8 cellular contexts compared by ENCODE assay signal in genomic region chr3:52536112-52536368, GRCh38. TPM values are rescaled to one million over a fixed set of nuclear protein-coding genes. Genes with fewer than 3 reads are reported as not detected.
DNase-seq lines count a peak whose midpoint lies in the region; ATAC-seq, FAIRE-seq and TF ChIP-seq lines count a peak whose summit lies in the region.

No MANE protein-coding gene starts in this region.

- intact Hi-C loops in K562 (cut with micrococcal nuclease) = loop anchor here (2.0 kb wide), 1 partner anchor 147 kb away; no protein-coding TSS in a partner anchor

- peaks cover 87% of the 10 kb centered on the region for H3K79me2 ChIP-seq in K562 (ENCODE audit: control insufficient read depth, insufficient read depth, low read length)

- H3K4me3 Mint-ChIP-seq in activated naive CD4-positive, alpha-beta T cell treated with anti-CD3 and anti-CD28 coated beads, Interleukin-2, amount 50 U/mL, for 24 hours = peak overlapping the region; percentile 100
- H3K4me3 Mint-ChIP-seq in mesothelial cell of epicardium = peak overlapping the region; percentile 96

- ATAC-seq in activated naive CD4-positive, alpha-beta T cell treated with anti-CD3 and anti-CD28 coated beads, Interleukin-2, amount 50 U/mL, for 72 hours = no peak
- no peak for ATAC-seq in K562
- no peak for ATAC-seq in upper lobe of left lung (ENCODE audit: low FRiP score in 2 of 2)

- TF ChIP-seq EP300 in K562 (IDR thresholded peaks at IDR 0.05; ENCODE audit: low read length) (no peak), upper lobe of left lung (IDR thresholded peaks at IDR 0.05) (no peak)

- H3K4me2 ChIP-seq in K562 (ENCODE audit: insufficient read depth, low read length) = peak overlapping the region; percentile 56

- H3K9me1 ChIP-seq in K562 (ENCODE audit: control insufficient read depth, insufficient read depth, low read length) = peaks cover 10% of the 10 kb centered on the region

- BruUV-seq in K562 (replicated peaks; lab: Mats Ljungman, UMichigan) = no TSS peak

- in situ Hi-C loops in K562 (cut with MboI) = no loop called here

- H3K4me1 ChIP-seq in K562 (replicated peaks in 1 of 2; ENCODE audit: control insufficient read depth in 2 of 2, insufficient read depth in 2 of 2, low read length in 2 of 2) (peaks cover 39 to 51% of the 10 kb centered on the region in 2 experiments), upper lobe of left lung (peaks cover 52 to 84% (median 69%) of the 10 kb centered on the region in 4 donors)

- CTCF ChIA-PET in K562 (lab: Yijun Ruan, JAX; ENCODE audit: low intra/inter-chr PET ratio) = no interaction called here

- TF ChIP-seq CTCF in K562 (IDR thresholded peaks at IDR 0.05 in 2 of 3, conservative IDR thresholded peaks at IDR 0.05 in 1 of 3; ENCODE audit: insufficient read depth in 2 of 3, low read depth in 1 of 3, low read length in 3 of 3) = no peak
- TF ChIP-seq CTCF in mesothelial cell of epicardium (IDR thresholded peaks at IDR 0.05; ENCODE audit: unreplicated experiment) = no peak
- TF ChIP-seq CTCF in upper lobe of left lung (IDR thresholded peaks at IDR 0.05) = no peak

- H3K36me3 ChIP-seq in K562 (ENCODE audit: control insufficient read depth, insufficient read depth, low read length) = peaks cover 39% of the 10 kb centered on the region; the same call in 2 of the 3 replicates
- H3K36me3 ChIP-seq in upper lobe of left lung = peaks cover 0 to 4% (median 2%) of the 10 kb centered on the region in 4 donors

- no peak for FAIRE-seq in K562 (lab: Jason Lieb, UNC)

- WGBS in K562 (ENCODE audit: insufficient coverage, low coverage, missing lambda C conversion rate) = 6% methylated on average over 8 of the region's 9 CpGs
- WGBS in upper lobe of left lung, 2 donors = 12 to 14% methylated on average over 9 of the region's 9 CpGs

- peak overlapping the region; percentile 99 for H3K27ac Mint-ChIP-seq in activated naive CD4-positive, alpha-beta T cell treated with anti-CD3 and anti-CD28 coated beads, Interleukin-2, amount 50 U/mL, for 24 hours
- peak overlapping the region in 1 of 2 donors; percentile 93 for H3K27ac Mint-ChIP-seq in activated naive CD4-positive, alpha-beta T cell treated with anti-CD3 and anti-CD28 coated beads, Interleukin-2, amount 50 U/mL, for 72 hours
- H3K27ac Mint-ChIP-seq in mesothelial cell of epicardium = peak overlapping the region; percentile 98

- peak overlapping the region; percentile 16; the same call in 1 of the 2 replicates for H2AFZ ChIP-seq in K562 (ENCODE audit: low read depth, low read length)

- no peaks in the 10 kb centered on the region for H3K9me3 Mint-ChIP-seq in activated naive CD4-positive, alpha-beta T cell treated with anti-CD3 and anti-CD28 coated beads, Interleukin-2, amount 50 U/mL, for 24 hours
- peaks cover 0 to 5% of the 10 kb centered on the region in 2 donors for H3K9me3 Mint-ChIP-seq in activated naive CD4-positive, alpha-beta T cell treated with anti-CD3 and anti-CD28 coated beads, Interleukin-2, amount 50 U/mL, for 72 hours
- no peaks in the 10 kb centered on the region for H3K9me3 Mint-ChIP-seq in mesothelial cell of epicardium

- H3K4me3 ChIP-seq in K562 (no peak overlapping the region), upper lobe of left lung (peak overlapping the region in 3 of 4 donors; percentile 74 to 76 (median 75))

- TF ChIP-seq RAD21 in K562 (CRISPR knock-in tag; conservative IDR thresholded peaks at IDR 0.05 in 1 of 2, IDR thresholded peaks at IDR 0.05 in 1 of 2) = no peak

- no peak for DNase-seq in activated naive CD4-positive, alpha-beta T cell treated with anti-CD3 and anti-CD28 coated beads, Interleukin-2, amount 50 U/mL, for 72 hours (ENCODE audit: low spot score in 2 of 2)
- no peak for DNase-seq in K562 (ENCODE audit: extremely low read depth in 1 of 4, low spot score in 3 of 4)
- no peak for DNase-seq in mesothelial cell of epicardium (ENCODE audit: low spot score in 2 of 2, unreplicated experiment in 2 of 2)
- no peak for DNase-seq in upper lobe of left lung
- DNase-seq in NAMALWA (ENCODE audit: low spot score) = no peak
- no peak for DNase-seq in AG08396 (ENCODE audit: low spot score)
- DNase-seq in stimulated activated naive CD4-positive, alpha-beta T cell (lab: John Stamatoyannopoulos, UW) = no peak

- H3K27ac ChIP-seq in K562 (ENCODE audit: extremely low read depth, low read depth, low read length) (no peak overlapping the region), upper lobe of left lung (peak overlapping the region in 3 of 4 donors; percentile 37 to 90 (median 90))

- TF ChIP-seq POLR2A in K562 (conservative IDR thresholded peaks at IDR 0.05) (no peak), upper lobe of left lung (IDR thresholded peaks at IDR 0.05) (no peak)

- peaks cover 13% of the 10 kb centered on the region for H3K36me3 Mint-ChIP-seq in activated naive CD4-positive, alpha-beta T cell treated with anti-CD3 and anti-CD28 coated beads, Interleukin-2, amount 50 U/mL, for 24 hours
- H3K36me3 Mint-ChIP-seq in activated naive CD4-positive, alpha-beta T cell treated with anti-CD3 and anti-CD28 coated beads, Interleukin-2, amount 50 U/mL, for 72 hours = peaks cover 27 to 34% of the 10 kb centered on the region in 2 donors
- H3K36me3 Mint-ChIP-seq in mesothelial cell of epicardium = no peaks in the 10 kb centered on the region

- POLR2A ChIA-PET in K562 (lab: Yijun Ruan, JAX) = interaction anchor here (0.8 to 1.4 kb wide), 4 partner anchors 9 to 151 kb away, joined by 3 to 6 read pairs (median 4); partner anchors contain the start of genes GNL3 and PBRM1

- H3K4me1 Mint-ChIP-seq in activated naive CD4-positive, alpha-beta T cell treated with anti-CD3 and anti-CD28 coated beads, Interleukin-2, amount 50 U/mL, for 24 hours = peaks cover 42% of the 10 kb centered on the region
- H3K4me1 Mint-ChIP-seq in mesothelial cell of epicardium = peaks cover 53% of the 10 kb centered on the region

- H3K9me3 ChIP-seq in K562 (replicated peaks; ENCODE audit: control insufficient read depth, insufficient read depth, low read depth, low read length) (no peaks in the 10 kb centered on the region), upper lobe of left lung (no peaks in the 10 kb centered on the region)

- H3K27me3 ChIP-seq in K562 (ENCODE audit: control insufficient read depth in 2 of 2, insufficient read depth in 2 of 2, low read length in 2 of 2) = no peaks in the 10 kb centered on the region
- H3K27me3 ChIP-seq in upper lobe of left lung = no peaks in the 10 kb centered on the region

- peaks cover 23% of the 10 kb centered on the region for H4K20me1 ChIP-seq in K562 (replicated peaks; ENCODE audit: control insufficient read depth, insufficient read depth, low read length)

- no peak overlapping the region for H3K9ac ChIP-seq in K562 (ENCODE audit: insufficient read depth in 1 of 2, low read depth in 2 of 2, low read length in 2 of 2)

- no peaks in the 10 kb centered on the region for H3K27me3 Mint-ChIP-seq in activated naive CD4-positive, alpha-beta T cell treated with anti-CD3 and anti-CD28 coated beads, Interleukin-2, amount 50 U/mL, for 24 hours
- no peaks in the 10 kb centered on the region for H3K27me3 Mint-ChIP-seq in mesothelial cell of epicardium (ENCODE audit: low read depth)

RNA-seq across cellular contexts. Expression of gene UQCC5, which starts 0.4 kb away (rescaled TPM):
- 10 to 100 TPM; 14.1 to 16.8 TPM for total RNA-seq in activated naive CD4-positive, alpha-beta T cell treated with anti-CD3 and anti-CD28 coated beads, Interleukin-2, amount 50 U/mL, for 72 hours
- 16.1 and 17.7 TPM in 2 replicates for total RNA-seq in K562 (2011; cell fraction: chromatin; rRNA removed; ENCODE audit: low replicate concordance)
- total RNA-seq in K562 (2011; cell fraction: nucleolus; rRNA removed) = 11.6 and 16.8 TPM in 2 replicates
- 22.7 and 45.6 TPM in 2 replicates for total RNA-seq in K562 (2011; cell fraction: nucleoplasm; rRNA removed)
- total RNA-seq in K562 (2014; rRNA removed) (28.6 and 41.1 TPM in 2 replicates), K562 (2014; rRNA removed; fragmentation: Illumina TruSeq; extraction: Trizol) (13.8 and 16.4 TPM in 2 replicates), K562 (2015; rRNA removed; fragmentation: Illumina TruSeq; extraction: Trizol) (33.8 and 38.3 TPM in 2 replicates), K562 (2021) (23.3 and 32.2 TPM in 2 replicates), mesothelial cell of epicardium (12.7 to 13.0 TPM (median 12.9 TPM) in 3 replicates), upper lobe of left lung (10 to 100 TPM in 2 of 6 donors, 1 to 10 TPM in 4; 2.0 to 43.0 (median 3.0) TPM)
- polyA plus RNA-seq in K562 (2011; rRNA removed) (10.2 and 11.3 TPM in 2 replicates), K562 (2014; fragmentation: Illumina TruSeq; extraction: Trizol) (18.0 and 31.0 TPM in 2 replicates), K562 (2014; fragmentation: Nextera tagmentation; extraction: Ambion mirVana) (10 to 100 TPM; 36.3 to 36.7 TPM), K562 (2014; rRNA removed) (45.3 and 55.4 TPM in 2 replicates)
- polyA plus RNA-seq in K562 (2011; cell fraction: cytosol; rRNA removed) = 12.1 and 14.9 TPM in 2 replicates
- 17.8 and 22.9 TPM in 2 replicates for polyA plus RNA-seq in K562 (2011; cell fraction: nucleus; rRNA removed)
- 36.7 and 97.1 TPM in 2 replicates for polyA plus RNA-seq in K562 (2012)
- 7.6 and 8.3 TPM in 2 replicates for polyA minus RNA-seq in K562 (2011; rRNA and poly(A)+ RNA removed)
- 9.0 and 12.3 TPM in 2 replicates for polyA minus RNA-seq in K562 (2011; cell fraction: cytosol; rRNA and poly(A)+ RNA removed)
- polyA minus RNA-seq in K562 (2011; cell fraction: nucleus; rRNA and poly(A)+ RNA removed) = 6.5 and 9.8 TPM in 2 replicates

RNA-seq across cellular contexts. Expression of gene NT5DC2, which starts 2.4 kb away (rescaled TPM):
- total RNA-seq in activated naive CD4-positive, alpha-beta T cell treated with anti-CD3 and anti-CD28 coated beads, Interleukin-2, amount 50 U/mL, for 72 hours = 10 to 100 TPM; 26.5 to 30.6 TPM
- total RNA-seq in K562 (2011; cell fraction: chromatin; rRNA removed; ENCODE audit: low replicate concordance) = 149 and 396 TPM in 2 replicates
- total RNA-seq in K562 (2011; cell fraction: nucleolus; rRNA removed) = 249 and 262 TPM in 2 replicates
- total RNA-seq in K562 (2011; cell fraction: nucleoplasm; rRNA removed) = 155 and 157 TPM in 2 replicates
- total RNA-seq in K562 (2014; rRNA removed) (122 and 177 TPM in 2 replicates), K562 (2014; rRNA removed; fragmentation: Illumina TruSeq; extraction: Trizol) (52.5 and 60.9 TPM in 2 replicates), K562 (2015; rRNA removed; fragmentation: Illumina TruSeq; extraction: Trizol) (80.5 and 88.7 TPM in 2 replicates), K562 (2021) (168 and 171 TPM in 2 replicates), mesothelial cell of epicardium (256 to 266 TPM (median 266 TPM) in 3 replicates), upper lobe of left lung (100 to 1,000 TPM in 1 of 6 donors, 10 to 100 TPM in 5; 27.3 to 113 (median 46.2) TPM)
- polyA plus RNA-seq in K562 (2011; rRNA removed) (133 and 165 TPM in 2 replicates), K562 (2014; fragmentation: Illumina TruSeq; extraction: Trizol) (140 and 168 TPM in 2 replicates), K562 (2014; fragmentation: Nextera tagmentation; extraction: Ambion mirVana) (10 to 100 TPM; 25.6 to 37.5 TPM), K562 (2014; rRNA removed) (150 and 173 TPM in 2 replicates)
- polyA plus RNA-seq in K562 (2011; cell fraction: cytosol; rRNA removed) = 143 and 272 TPM in 2 replicates
- polyA plus RNA-seq in K562 (2011; cell fraction: nucleus; rRNA removed) = 440 and 526 TPM in 2 replicates
- 107 and 154 TPM in 2 replicates for polyA plus RNA-seq in K562 (2012)
- 77.2 and 97.0 TPM in 2 replicates for polyA minus RNA-seq in K562 (2011; rRNA and poly(A)+ RNA removed)
- 74.4 and 91.0 TPM in 2 replicates for polyA minus RNA-seq in K562 (2011; cell fraction: cytosol; rRNA and poly(A)+ RNA removed)
- 76.3 and 93.3 TPM in 2 replicates for polyA minus RNA-seq in K562 (2011; cell fraction: nucleus; rRNA and poly(A)+ RNA removed)

RNA-seq across cellular contexts. Expression of gene STAB1, which starts 40.9 kb away (rescaled TPM):
- under 1 TPM in 1 of 2 donors, not detected in 1; 0.36 TPM for total RNA-seq in activated naive CD4-positive, alpha-beta T cell treated with anti-CD3 and anti-CD28 coated beads, Interleukin-2, amount 50 U/mL, for 72 hours
- 6.3 and 21.2 TPM in 2 replicates for total RNA-seq in K562 (2011; cell fraction: chromatin; rRNA removed; ENCODE audit: low replicate concordance)
- total RNA-seq in K562 (2011; cell fraction: nucleolus; rRNA removed) = 16.3 and 17.0 TPM in 2 replicates
- total RNA-seq in K562 (2011; cell fraction: nucleoplasm; rRNA removed) = 8.3 and 8.5 TPM in 2 replicates
- total RNA-seq in K562 (2014; rRNA removed) (1.6 and 3.4 TPM in 2 replicates), K562 (2014; rRNA removed; fragmentation: Illumina TruSeq; extraction: Trizol) (1.1 TPM in 2 replicates), K562 (2015; rRNA removed; fragmentation: Illumina TruSeq; extraction: Trizol) (0.75 and 1.2 TPM in 2 replicates), K562 (2021) (3.9 and 4.7 TPM in 2 replicates), mesothelial cell of epicardium (0.29 to 0.71 TPM (median 0.66 TPM) in 3 replicates), upper lobe of left lung (100 to 1,000 TPM in 4 of 6 donors, 10 to 100 TPM in 2; 42.9 to 259 (median 125) TPM)
- polyA plus RNA-seq in K562 (2011; rRNA removed) (1.8 and 4.4 TPM in 2 replicates), K562 (2014; fragmentation: Illumina TruSeq; extraction: Trizol) (0.86 and 1.6 TPM in 2 replicates), K562 (2014; fragmentation: Nextera tagmentation; extraction: Ambion mirVana) (under 1 TPM; 0.20 TPM), K562 (2014; rRNA removed) (1.8 and 3.4 TPM in 2 replicates)
- polyA plus RNA-seq in K562 (2011; cell fraction: cytosol; rRNA removed) = 2.6 and 3.1 TPM in 2 replicates
- 34.1 and 41.9 TPM in 2 replicates for polyA plus RNA-seq in K562 (2011; cell fraction: nucleus; rRNA removed)
- polyA plus RNA-seq in K562 (2012) = 1.6 and 2.7 TPM in 2 replicates
- 1.6 and 2.3 TPM in 2 replicates for polyA minus RNA-seq in K562 (2011; rRNA and poly(A)+ RNA removed)
- polyA minus RNA-seq in K562 (2011; cell fraction: cytosol; rRNA and poly(A)+ RNA removed) = 1.9 and 3.1 TPM in 2 replicates
- 8.5 and 12.6 TPM in 2 replicates for polyA minus RNA-seq in K562 (2011; cell fraction: nucleus; rRNA and poly(A)+ RNA removed)
